ENCODE assay signal across 1 cellular context in genomic region chr1:150612014-150612345, GRCh38.
TF ChIP-seq lines count a peak whose summit lies in the region.

No MANE protein-coding gene starts in this region.

TF ChIP-seq in WTC11, 78 proteins besides CTCF, POLR2A, EP300 and RAD21 (continued from another document):
- TF ChIP-seq ZNF532 (CRISPR knock-in tag; IDR thresholded peaks at IDR 0.05; ENCODE audit: borderline replicate concordance) (no peak), ZMAT4 (CRISPR knock-in tag; IDR thresholded peaks at IDR 0.05) (no peak), ZBTB21 (CRISPR knock-in tag; IDR thresholded peaks at IDR 0.05; ENCODE audit: borderline replicate concordance) (no peak), TCF7 (CRISPR knock-in tag; IDR thresholded peaks at IDR 0.05; ENCODE audit: low read depth) (no peak), NFE2L1 (CRISPR knock-in tag; IDR thresholded peaks at IDR 0.05) (no peak), NFATC4 (CRISPR knock-in tag; IDR thresholded peaks at IDR 0.05) (no peak), E2F5 (CRISPR knock-in tag; IDR thresholded peaks at IDR 0.05) (no peak), NR3C1 (CRISPR knock-in tag; conservative IDR thresholded peaks at IDR 0.05; ENCODE audit: low read depth) (no peak), HMGA2 (CRISPR knock-in tag; IDR thresholded peaks at IDR 0.05) (no peak)
